ENCODE assay signal across 8 cellular contexts in genomic region chr12:67268896-67269631, GRCh38. TPM values are rescaled to one million over a fixed set of nuclear protein-coding genes. Genes with fewer than 3 reads are reported as not detected.
DNase-seq lines count a peak whose midpoint lies in the region; ATAC-seq, FAIRE-seq and TF ChIP-seq lines count a peak whose summit lies in the region.

Gene CAND1, plus strand, starts transcription at chr12:67269358. Its CDS starts 360 bp downstream, at chr12:67269718.

- intact Hi-C loops in HepG2 (cut with micrococcal nuclease; ENCODE audit: unreplicated experiment), result no loop called here

- no peaks in the 10 kb centered on the region; a peak in 2 of 5 replicates for H3K27me3 ChIP-seq in HepG2 (ENCODE audit: control insufficient read depth in 1 of 2, insufficient read depth in 2 of 2, low read length in 2 of 2)

- H4K20me1 ChIP-seq in HepG2 (ENCODE audit: insufficient read depth, low read length), result peaks cover 36% of the 10 kb centered on the region

- WGBS in HepG2 (ENCODE audit: low lambda C conversion rate), result 1% methylated on average over 27 of the region's 61 CpGs

- TF ChIP-seq EP300 in HepG2 (IDR thresholded peaks at IDR 0.05; ENCODE audit: low read depth in 2 of 2, low read length in 2 of 2) (no peak), HepG2 (CRISPR knock-in tag; IDR thresholded peaks at IDR 0.05; ENCODE audit: borderline replicate concordance) (no peak)

- peaks cover 46% of the 10 kb centered on the region for H3K79me2 ChIP-seq in HepG2 (ENCODE audit: insufficient read depth, low read length)

- in situ Hi-C loops in HepG2 (cut with HindIII; ENCODE audit: extremely low pct_ligation_motif_present, low pct_unique_long_range_greater_than_20kb), result no loop called here

- no TSS peak for BruUV-seq in HepG2 (replicated peaks; lab: Mats Ljungman, UMichigan)

- TF ChIP-seq RAD21 in HepG2 (CRISPR knock-in tag; IDR thresholded peaks at IDR 0.05), result no peak

- FAIRE-seq in HepG2 (lab: Jason Lieb, UNC), result no peak

- H2AFZ ChIP-seq in HepG2 (ENCODE audit: low read length), result peak within 1 kb of the TSS; percentile 75

- POLR2A ChIA-PET in HepG2 (lab: Yijun Ruan, JAX), result interaction anchor here (0.6 to 2.2 kb wide), 22 partner anchors 9 to 1539 kb away, joined by 3 to 11 read pairs (median 5); partner anchors contain the start of genes DYRK2, MDM1, RAP1B and TMBIM4

- peak within 1 kb of the TSS; percentile 89 to 96 (median 95) for H3K4me3 ChIP-seq in HepG2 (replicated peaks in 1 of 3; ENCODE audit: insufficient read depth in 1 of 3, low read depth in 2 of 3, low read length in 3 of 3)

- H3K4me2 ChIP-seq in HepG2 (ENCODE audit: low read depth, low read length), result peak within 1 kb of the TSS; percentile 79

- CTCF ChIA-PET in HepG2 (lab: Yijun Ruan, JAX; ENCODE audit: low intra/inter-chr PET ratio, low total read pairs), result no interaction called here

- peak within 1 kb of the TSS; percentile 97 for H3K9ac ChIP-seq in HepG2 (ENCODE audit: insufficient read depth, low read depth, low read length)

- TF ChIP-seq CTCF in C4-2B (conservative IDR thresholded peaks at IDR 0.05), result no peak; the same call in none of the 2 replicates
- TF ChIP-seq CTCF in HepG2 (CRISPR knock-in tag; IDR thresholded peaks at IDR 0.05), result peak; percentile 31; the same call in 1 of the 2 replicates

- H3K36me3 ChIP-seq in HepG2 (replicated peaks in 1 of 2; ENCODE audit: control insufficient read depth in 1 of 2, insufficient read depth in 2 of 2, low read length in 2 of 2), result no peaks in the 10 kb centered on the region; a peak in 1 of 5 replicates

- H3K27ac ChIP-seq in C4-2B, result peak within 1 kb of the TSS; percentile 95
- H3K27ac ChIP-seq in HepG2 (ENCODE audit: extremely low read length, insufficient read depth, low read length), result peak within 1 kb of the TSS; percentile 96

- peak; percentile 88 for TF ChIP-seq POLR2A in HepG2 (IDR thresholded peaks at IDR 0.05; ENCODE audit: insufficient read depth in 1 of 2, low read depth in 2 of 2, low read length in 2 of 2)

- ATAC-seq in GM19397 (IDR thresholded peaks at IDR 0.05; ENCODE audit: unreplicated experiment) (peak; percentile 73), HG03571 (IDR thresholded peaks at IDR 0.05; ENCODE audit: unreplicated experiment) (peak; percentile 78), HepG2 (peak; percentile 83)

- DNase-seq in NCI-H774 (lab: John Stamatoyannopoulos, UW) (peak; percentile 99), dermis blood vessel endothelial cell (peak; percentile 99), HepG2 (ENCODE audit: low spot score) (peak; percentile 98)
- DNase-seq in activated CD4-positive, alpha-beta T cell treated with anti-CD3 and anti-CD28 coated beads, Interleukin-2, amount 50 U/mL, for 48 hours, result peak; percentile 94 to 96
- DNase-seq in stimulated activated CD4-positive, alpha-beta T cell treated with anti-CD3 and anti-CD28 coated beads, Interleukin-4, amount 100 ng/mL, for 1 hour, result peak; percentile 95

- 0 out of 2 replicates have a peak, but pooled peaks cover 6% of the 10 kb centered on the region for H3K9me3 ChIP-seq in HepG2 (ENCODE audit: low read length)

- peaks cover 36% of the 10 kb centered on the region for H3K4me1 ChIP-seq in HepG2 (ENCODE audit: insufficient read depth, low read length)

TF ChIP-seq in HepG2, 621 proteins besides CTCF, POLR2A, EP300 and RAD21 (continues in another document):
- TF ChIP-seq STAT5B (CRISPR knock-in tag; IDR thresholded peaks at IDR 0.05) (no peak), ZNF768 (CRISPR knock-in tag; IDR thresholded peaks at IDR 0.05) (peak; percentile 75; the same call in 1 of the 2 replicates), FOXJ3 (CRISPR knock-in tag; IDR thresholded peaks at IDR 0.05; ENCODE audit: borderline replicate concordance) (peak; percentile 69; the same call in 1 of the 2 replicates), TERF1 (CRISPR knock-in tag; IDR thresholded peaks at IDR 0.05) (no peak), GABPB1 (CRISPR knock-in tag; IDR thresholded peaks at IDR 0.05) (peak; percentile 77), HOXD1 (CRISPR knock-in tag; IDR thresholded peaks at IDR 0.05) (peak; percentile 64; the same call in 1 of the 2 replicates), TGIF2 (CRISPR knock-in tag; IDR thresholded peaks at IDR 0.05) (peak; percentile 43; the same call in 1 of the 2 replicates), ZNF850 (CRISPR knock-in tag; conservative IDR thresholded peaks at IDR 0.05) (peak; percentile 80; the same call in 1 of the 2 replicates), YEATS2 (CRISPR knock-in tag; IDR thresholded peaks at IDR 0.05; ENCODE audit: borderline replicate concordance) (peak; percentile 88), ZNF350 (CRISPR knock-in tag; IDR thresholded peaks at IDR 0.05; ENCODE audit: borderline replicate concordance, low read depth) (no peak), ZFYVE20 (CRISPR knock-in tag; IDR thresholded peaks at IDR 0.05; ENCODE audit: borderline replicate concordance, low read depth) (peak; percentile 77; the same call in 1 of the 2 replicates), ZNF503 (CRISPR knock-in tag; IDR thresholded peaks at IDR 0.05) (peak; percentile 33; the same call in 1 of the 2 replicates), KDM5B (CRISPR knock-in tag; IDR thresholded peaks at IDR 0.05; ENCODE audit: borderline replicate concordance) (peak; percentile 67), YEATS4 (CRISPR knock-in tag; IDR thresholded peaks at IDR 0.05; ENCODE audit: borderline replicate concordance) (peak; percentile 87), CCAR2 (optimal IDR thresholded peaks at IDR 0.05; ENCODE audit: low read depth, low read length) (no peak), ZNF7 (CRISPR knock-in tag; IDR thresholded peaks at IDR 0.05) (0 out of 2 replicates have a peak, but pooled peaks have one; percentile 11), PLRG1 (conservative IDR thresholded peaks at IDR 0.05) (no peak), ZNF713 (CRISPR knock-in tag; IDR thresholded peaks at IDR 0.05) (peak; percentile 96; the same call in 1 of the 2 replicates), ZFY (CRISPR knock-in tag; IDR thresholded peaks at IDR 0.05) (peak; percentile 100), CREB1 (IDR thresholded peaks at IDR 0.05) (peak; percentile 83), CREB1 (CRISPR knock-in tag; IDR thresholded peaks at IDR 0.05) (peak; percentile 95), PHF20 (CRISPR knock-in tag; IDR thresholded peaks at IDR 0.05) (peak; percentile 67), HOXA3 (CRISPR knock-in tag; IDR thresholded peaks at IDR 0.05) (peak; percentile 55), POGZ (CRISPR knock-in tag; IDR thresholded peaks at IDR 0.05) (peak; percentile 76), ZMYM2 (CRISPR knock-in tag; IDR thresholded peaks at IDR 0.05) (no peak), MIER2 (CRISPR knock-in tag; IDR thresholded peaks at IDR 0.05) (no peak), NCOA2 (CRISPR knock-in tag; IDR thresholded peaks at IDR 0.05) (peak; percentile 40)

RNA-seq across cellular contexts. Expression of gene CAND1, which starts in this region (rescaled TPM):
- total RNA-seq in dermis blood vessel endothelial cell (110 and 162 TPM in 2 replicates), HepG2 (2016; rRNA removed; fragmentation: Illumina TruSeq; extraction: Trizol) (138 and 241 TPM in 2 replicates)
- total RNA-seq in HepG2 (2016; cell fraction: cytosol; rRNA removed; fragmentation: Illumina TruSeq; extraction: Trizol; ENCODE audit: low read depth), result 6.2 and 6.5 TPM in 2 replicates
- 141 and 235 TPM in 2 replicates for total RNA-seq in HepG2 (2016; cell fraction: insoluble cytoplasmic fraction; rRNA removed; fragmentation: Illumina TruSeq; extraction: Trizol)
- 43.2 and 45.5 TPM in 2 replicates for total RNA-seq in HepG2 (2016; cell fraction: membrane; rRNA removed; fragmentation: Illumina TruSeq; extraction: Trizol)
- 120 and 125 TPM in 2 replicates for total RNA-seq in HepG2 (2016; cell fraction: nucleus; rRNA removed; fragmentation: Illumina TruSeq; extraction: Trizol)
- 39.2 and 56.2 TPM in 2 replicates for polyA plus RNA-seq in HepG2 (2011; rRNA removed)
- 13.0 and 22.8 TPM in 2 replicates for polyA plus RNA-seq in HepG2 (2011; cell fraction: cytosol; rRNA removed)
- 25.8 and 28.3 TPM in 2 replicates for polyA plus RNA-seq in HepG2 (2011; cell fraction: nucleus; rRNA removed)
- polyA plus RNA-seq in HepG2 (2012), result 44.9 and 55.6 TPM in 2 replicates
- 2.3 and 3.2 TPM in 2 replicates for polyA plus RNA-seq in HepG2 (2016; cell fraction: cytosol; fragmentation: Illumina TruSeq; extraction: Trizol; ENCODE audit: low read depth)
- 90.7 and 101 TPM in 2 replicates for polyA plus RNA-seq in HepG2 (2016; cell fraction: insoluble cytoplasmic fraction; fragmentation: Illumina TruSeq; extraction: Trizol; ENCODE audit: low read depth)
- 8.6 and 11.2 TPM in 2 replicates for polyA plus RNA-seq in HepG2 (2016; cell fraction: membrane; fragmentation: Illumina TruSeq; extraction: Trizol; ENCODE audit: low read depth)
- 71.6 and 74.8 TPM in 2 replicates for polyA plus RNA-seq in HepG2 (2016; cell fraction: nucleus; fragmentation: Illumina TruSeq; extraction: Trizol; ENCODE audit: insufficient read depth, low read depth)
- 52.6 and 81.8 TPM in 2 replicates for polyA minus RNA-seq in HepG2 (2011; rRNA and poly(A)+ RNA removed; ENCODE audit: low replicate concordance)
- polyA minus RNA-seq in HepG2 (2011; cell fraction: cytosol; rRNA and poly(A)+ RNA removed), result 51.5 and 58.3 TPM in 2 replicates
- polyA minus RNA-seq in HepG2 (2011; cell fraction: nucleus; rRNA and poly(A)+ RNA removed), result 143 and 156 TPM in 2 replicates

Comparison
In these comparisons a context has a peak if more than half of its experiments do, and no peak if none do; other contexts are left out.
1. Peak in every context shown above with its lines: DNase-seq, ATAC-seq, H3K4me3 ChIP-seq and H3K27ac ChIP-seq.